Comparison of ENCODE assay signal across 1 cellular context in genomic region chr6:156779206-156780116, GRCh38.
TF ChIP-seq lines count a peak whose summit lies in the region.

No MANE protein-coding gene starts in this region.

TF ChIP-seq in WTC11, 78 proteins besides CTCF, POLR2A, EP300 and RAD21 (continued from another document):
- TF ChIP-seq PRDM15 (CRISPR knock-in tag; IDR thresholded peaks at IDR 0.05) (no peak), ZNF138 (CRISPR knock-in tag; conservative IDR thresholded peaks at IDR 0.05) (no peak), SOX15 (CRISPR knock-in tag; IDR thresholded peaks at IDR 0.05) (no peak), PRRX2 (CRISPR knock-in tag; IDR thresholded peaks at IDR 0.05) (no peak), HMGXB4 (CRISPR knock-in tag; IDR thresholded peaks at IDR 0.05) (peak; percentile 38; the same call in 1 of the 2 replicates), FOXP1 (CRISPR knock-in tag; IDR thresholded peaks at IDR 0.05; ENCODE audit: borderline replicate concordance) (peak; percentile 51; the same call in 1 of the 2 replicates), AR (CRISPR knock-in tag; IDR thresholded peaks at IDR 0.05) (no peak)
